1 cellular context compared by ENCODE assay signal in genomic region chr1:199861020-199861795, GRCh38.
TF ChIP-seq lines count a peak whose summit lies in the region.

No MANE protein-coding gene starts in this region.

TF ChIP-seq in WTC11, 78 proteins besides CTCF, POLR2A, EP300 and RAD21 (continued from another document):
- no peak for TF ChIP-seq MLX (CRISPR knock-in tag; IDR thresholded peaks at IDR 0.05)
